11 cellular contexts compared by ENCODE assay signal in the genomic region with DNA sequence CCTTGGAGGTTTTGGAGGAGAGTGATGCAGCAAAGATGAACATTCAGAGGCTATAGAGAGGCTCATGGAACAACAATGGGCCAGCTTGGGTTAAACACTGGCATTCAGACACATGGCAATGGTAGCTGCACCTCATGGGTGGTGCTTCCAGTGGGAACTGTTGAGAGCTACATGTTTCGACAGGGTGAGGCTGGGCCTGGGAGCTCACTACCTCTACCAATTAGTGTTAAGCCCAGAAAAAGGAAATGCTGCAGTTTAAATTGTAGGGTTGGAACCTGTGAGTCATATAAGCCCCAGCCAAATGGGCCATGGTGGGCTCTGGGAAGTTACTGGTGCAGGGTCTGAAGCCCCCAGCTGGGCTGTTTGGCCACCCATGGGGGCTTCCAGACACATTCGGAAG.
DNase-seq lines count a peak whose midpoint lies in the region; ATAC-seq, FAIRE-seq and TF ChIP-seq lines count a peak whose summit lies in the region.
"Had no signal": no experiment of that assay in that cellular context is flagged by ENCODE, and none has a peak within 500 bp of the region (broad histone marks: within the 10 kb centered on the region; RNA-seq: fewer than 3 reads in every experiment).

No MANE protein-coding gene starts in this region.

- DNase-seq in A549 (ENCODE audit: low read depth in 1 of 2, low spot score in 1 of 2) (no peak), activated B cell treated with CpG ODN at 0.5 μM for 24 hours (no peak), mucosa of descending colon (no peak), NCI-H69 (lab: John Stamatoyannopoulos, UW) (no peak), HT-29 (ENCODE audit: low spot score) (no peak)
- DNase-seq: central memory CD4-positive, alpha-beta T cell; stimulated activated CD4-positive, alpha-beta T cell treated with anti-CD3 and anti-CD28 coated beads, Interleukin-4, amount 100 ng/mL, for 24 hours had no signal

- FAIRE-seq in A549 (lab: Jason Lieb, UNC), result no peak

- peak overlapping the region; percentile 94 for H3K27ac Mint-ChIP-seq in activated B cell treated with CpG ODN at 0.5 μM for 24 hours
- H3K27ac Mint-ChIP-seq: WTC11 had no signal

- H3K36me3 Mint-ChIP-seq in activated B cell treated with CpG ODN at 0.5 μM for 24 hours (ENCODE audit: low read depth), result no peaks in the 10 kb centered on the region
- H3K36me3 Mint-ChIP-seq: WTC11 had no signal

- no peak for TF ChIP-seq RAD21 in A549 (conservative IDR thresholded peaks at IDR 0.05 in 1 of 2, IDR thresholded peaks at IDR 0.05 in 1 of 2)

- H3K4me1 ChIP-seq in A549 (peaks cover 18% of the 10 kb centered on the region; the same call in 2 of the 3 replicates), mucosa of descending colon (ENCODE audit: low read depth) (no peaks in the 10 kb centered on the region)

- POLR2A ChIA-PET in A549 (lab: Yijun Ruan, JAX), result no interaction called here
- POLR2A ChIA-PET in activated B cell treated with CpG ODN at 0.5 μM for 24 hours (lab: Charles Lee), result interaction anchor here (0.6 to 18.7 kb wide), 36 partner anchors 9 to 303 kb away, joined by 3 to 585 read pairs (median 5); a partner anchor contains a TSS

- no peak for TF ChIP-seq EP300 in A549 (IDR thresholded peaks at IDR 0.05)

- peak overlapping the region; percentile 32 to 45; a peak in 5 of 6 replicates for H3K27ac ChIP-seq in A549

- H3K4me3 Mint-ChIP-seq in activated B cell treated with CpG ODN at 0.5 μM for 24 hours, result peak overlapping the region; percentile 5
- H3K4me3 Mint-ChIP-seq: WTC11 had no signal

- TF ChIP-seq CTCF in A549 (IDR thresholded peaks at IDR 0.05), result no peak
- TF ChIP-seq CTCF in activated B cell treated with CpG ODN at 0.5 μM for 24 hours (IDR thresholded peaks at IDR 0.05), result no peak
- no peak for TF ChIP-seq CTCF in mucosa of descending colon (IDR thresholded peaks at IDR 0.05)

- H3K27me3 Mint-ChIP-seq in activated B cell treated with CpG ODN at 0.5 μM for 24 hours, result no peaks in the 10 kb centered on the region

- TF ChIP-seq POLR2A in A549 (IDR thresholded peaks at IDR 0.05; ENCODE audit: low read length), result no peak

- ATAC-seq in A549 (no peak; a peak in 1 of 6 replicates), GM21576 (IDR thresholded peaks at IDR 0.05; ENCODE audit: unreplicated experiment) (peak; percentile 16), activated B cell treated with CpG ODN at 0.5 μM for 24 hours (ENCODE audit: low read depth) (peak; percentile 46), mucosa of descending colon (peak; percentile 40), GM21367 (IDR thresholded peaks at IDR 0.05; ENCODE audit: unreplicated experiment) (no peak), HG03457 (IDR thresholded peaks at IDR 0.05; ENCODE audit: unreplicated experiment) (no peak)
- ATAC-seq: WTC11 had no signal

- H3K9me3 ChIP-seq in A549 (peaks cover 6% of the 10 kb centered on the region; the same call in 2 of the 3 replicates), mucosa of descending colon (no peaks in the 10 kb centered on the region)

- CTCF ChIA-PET in A549 (lab: Yijun Ruan, JAX), result interaction anchor here (1.3 to 1.7 kb wide), 3 partner anchors 9 to 23 kb away, joined by 3 to 5 read pairs (median 3); no protein-coding TSS in a partner anchor
- CTCF ChIA-PET in activated B cell treated with CpG ODN at 0.5 μM for 24 hours (lab: Charles Lee), result interaction anchor here (0.8 to 1.6 kb wide), 5 partner anchors 151 to 302 kb away, joined by 3 to 4 read pairs (median 3); no protein-coding TSS in a partner anchor

- no peaks in the 10 kb centered on the region for H3K9me3 Mint-ChIP-seq in activated B cell treated with CpG ODN at 0.5 μM for 24 hours
- H3K9me3 Mint-ChIP-seq: WTC11 had no signal

- intact Hi-C loops in activated B cell treated with CpG ODN at 0.5 μM for 24 hours (cut with micrococcal nuclease) (loop anchor here (1.0 kb wide), 1 partner anchor 37 kb away; no protein-coding TSS in a partner anchor), mucosa of descending colon (cut with DNase I, micrococcal nuclease) (no loop called here)

- peaks cover 69% of the 10 kb centered on the region for H3K4me1 Mint-ChIP-seq in activated B cell treated with CpG ODN at 0.5 μM for 24 hours

- WGBS in A549 (ENCODE audit: missing lambda C conversion rate), result 100% methylated on average over 2 of the region's 2 CpGs

- H3K4me3 ChIP-seq in A549, result no peak overlapping the region
- no peak overlapping the region for H3K4me3 ChIP-seq in mucosa of descending colon

- no peaks in the 10 kb centered on the region for H3K36me3 ChIP-seq in mucosa of descending colon (ENCODE audit: low read depth)

- H3K4me2 ChIP-seq in A549, result no peak overlapping the region

TF ChIP-seq in A549, 52 proteins besides CTCF, POLR2A, EP300 and RAD21:
- TF ChIP-seq, protein P1, sequence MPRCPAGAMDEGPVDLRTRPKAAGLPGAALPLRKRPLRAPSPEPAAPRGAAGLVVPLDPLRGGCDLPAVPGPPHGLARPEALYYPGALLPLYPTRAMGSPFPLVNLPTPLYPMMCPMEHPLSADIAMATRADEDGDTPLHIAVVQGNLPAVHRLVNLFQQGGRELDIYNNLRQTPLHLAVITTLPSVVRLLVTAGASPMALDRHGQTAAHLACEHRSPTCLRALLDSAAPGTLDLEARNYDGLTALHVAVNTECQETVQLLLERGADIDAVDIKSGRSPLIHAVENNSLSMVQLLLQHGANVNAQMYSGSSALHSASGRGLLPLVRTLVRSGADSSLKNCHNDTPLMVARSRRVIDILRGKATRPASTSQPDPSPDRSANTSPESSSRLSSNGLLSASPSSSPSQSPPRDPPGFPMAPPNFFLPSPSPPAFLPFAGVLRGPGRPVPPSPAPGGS (IDR thresholded peaks at IDR 0.05), result no peak
- TF ChIP-seq RARB (CRISPR knock-in tag; IDR thresholded peaks at IDR 0.05), result no peak
- no peak for TF ChIP-seq JUN (IDR thresholded peaks at IDR 0.05)
- TF ChIP-seq TFCP2L1 (CRISPR knock-in tag; IDR thresholded peaks at IDR 0.05), result no peak
- no peak for TF ChIP-seq ZFP36 (IDR thresholded peaks at IDR 0.05; ENCODE audit: borderline replicate concordance, partially characterized antibody)
- TF ChIP-seq, protein P2, sequence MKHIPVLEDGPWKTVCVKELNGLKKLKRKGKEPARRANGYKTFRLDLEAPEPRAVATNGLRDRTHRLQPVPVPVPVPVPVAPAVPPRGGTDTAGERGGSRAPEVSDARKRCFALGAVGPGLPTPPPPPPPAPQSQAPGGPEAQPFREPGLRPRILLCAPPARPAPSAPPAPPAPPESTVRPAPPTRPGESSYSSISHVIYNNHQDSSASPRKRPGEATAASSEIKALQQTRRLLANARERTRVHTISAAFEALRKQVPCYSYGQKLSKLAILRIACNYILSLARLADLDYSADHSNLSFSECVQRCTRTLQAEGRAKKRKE (CRISPR knock-in tag; IDR thresholded peaks at IDR 0.05; ENCODE audit: low read depth), result no peak
- no peak for TF ChIP-seq POLR2AphosphoS2 (conservative IDR thresholded peaks at IDR 0.05; ENCODE audit: low read length)
- TF ChIP-seq RNF2 (IDR thresholded peaks at IDR 0.05; ENCODE audit: borderline replicate concordance, low read depth), result no peak
- TF ChIP-seq HOXA7 (CRISPR knock-in tag; IDR thresholded peaks at IDR 0.05), result no peak
- TF ChIP-seq FOSB (CRISPR knock-in tag; IDR thresholded peaks at IDR 0.05), result no peak
- TF ChIP-seq NFE2L2 (conservative IDR thresholded peaks at IDR 0.05; ENCODE audit: low read length), result no peak
- TF ChIP-seq HEYL (CRISPR knock-in tag; IDR thresholded peaks at IDR 0.05), result no peak
- no peak for TF ChIP-seq SREBF2 (IDR thresholded peaks at IDR 0.05)
- TF ChIP-seq ESRRA (IDR thresholded peaks at IDR 0.05; ENCODE audit: borderline replicate concordance, low read length), result no peak
- no peak for TF ChIP-seq SMC3 (IDR thresholded peaks at IDR 0.05)
- TF ChIP-seq ZSCAN20 (CRISPR knock-in tag; IDR thresholded peaks at IDR 0.05), result no peak
- no peak for TF ChIP-seq EHMT2 (IDR thresholded peaks at IDR 0.05; ENCODE audit: low read depth)

Comparison
In these comparisons a context has a peak if more than half of its experiments do, and no peak if none do; other contexts are left out.
1. ATAC-seq: peak in GM21576 (single experiment), activated B cell treated with CpG ODN at 0.5 μM for 24 hours (single experiment) and mucosa of descending colon (single experiment); none in A549 (0 of 2), GM21367 (single experiment) and HG03457 (single experiment).